ENCODE assay signal across 1 cellular context in the genomic region with DNA sequence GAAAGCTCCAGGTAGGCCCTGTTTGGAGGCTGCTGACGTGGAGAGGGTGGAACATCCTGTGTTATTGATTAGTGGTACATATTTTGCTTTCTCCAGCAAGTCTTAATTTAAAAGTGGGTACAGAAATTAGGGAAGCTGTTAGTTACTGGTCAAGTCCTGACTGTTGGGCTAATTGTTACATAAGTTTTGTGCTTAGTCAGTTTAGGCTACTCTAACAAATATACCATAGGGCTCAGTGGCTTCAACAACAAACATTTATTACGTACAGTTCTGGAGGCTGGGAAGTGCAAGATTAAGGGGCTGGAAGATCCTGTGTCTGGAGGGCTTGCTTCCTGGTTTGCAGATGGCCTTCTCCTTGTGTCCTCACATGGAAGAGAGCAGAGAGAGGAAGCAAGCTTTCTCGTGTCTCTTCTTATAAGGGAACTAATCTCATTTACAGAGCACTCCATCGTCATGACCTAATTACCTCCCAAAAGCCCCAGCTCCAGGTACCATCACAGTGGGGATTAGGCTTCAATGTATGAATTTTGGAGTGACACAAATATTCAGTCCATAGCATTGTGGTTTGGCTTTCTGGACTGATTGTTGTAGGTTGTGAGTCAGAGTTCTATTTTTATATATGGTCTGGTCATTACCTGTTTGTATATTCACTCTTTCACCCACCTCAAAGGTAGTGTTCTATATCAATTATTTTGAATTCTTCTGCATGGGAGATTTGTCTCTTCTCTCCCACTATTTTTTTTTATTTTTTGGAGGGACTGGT.
TF ChIP-seq lines count a peak whose summit lies in the region.

No MANE protein-coding gene starts in this region.

TF ChIP-seq in IMR-90, 13 proteins besides CTCF, POLR2A, EP300 and RAD21 (continued from another document):
- TF ChIP-seq CHD1 (IDR thresholded peaks at IDR 0.05; ENCODE audit: low read depth, low read length): no peak
